2 cellular contexts compared by ENCODE assay signal in the genomic region with DNA sequence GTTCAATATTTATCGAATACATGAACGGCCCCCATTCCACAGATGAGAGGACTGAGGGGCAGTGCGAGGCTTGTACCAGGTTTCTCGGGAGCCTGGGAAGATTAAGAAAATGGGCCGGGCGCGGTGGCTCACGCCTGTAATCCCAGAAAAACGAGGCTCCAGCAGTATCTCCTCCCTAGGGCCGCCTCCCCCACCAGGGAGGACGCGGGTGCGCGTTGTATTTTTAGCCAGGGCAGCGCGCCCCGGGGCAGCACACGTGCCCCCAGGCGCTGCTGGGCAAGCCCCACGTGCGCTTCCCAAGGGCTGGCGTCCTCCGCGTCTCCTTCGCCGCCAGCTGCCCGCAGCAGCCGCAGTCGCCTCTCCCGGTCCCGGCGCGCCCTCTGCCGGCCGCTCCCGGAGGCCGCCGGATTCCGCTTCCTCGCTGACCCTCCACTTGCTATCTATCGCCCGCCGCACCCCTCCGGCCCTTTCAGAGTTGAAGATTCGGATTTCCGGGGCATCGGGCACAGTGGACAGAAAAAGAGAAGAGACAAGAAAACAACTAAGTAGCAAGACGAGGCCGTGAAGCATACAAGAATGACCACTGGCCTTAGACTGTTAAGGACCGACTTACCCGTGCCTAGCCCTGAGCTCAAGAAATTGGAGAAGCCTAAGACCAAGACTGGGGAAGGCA.
TF ChIP-seq lines count a peak whose summit lies in the region.

No MANE protein-coding gene starts in this region.

TF ChIP-seq in HEK293T, 16 proteins besides CTCF, POLR2A, EP300 and RAD21:
- TF ChIP-seq FOXA1 (IDR thresholded peaks at IDR 0.05) = no peak
- TF ChIP-seq ARNT (IDR thresholded peaks at IDR 0.05) = peak; percentile 7; the same call in 1 of the 2 replicates
- TF ChIP-seq L3MBTL2 (conservative IDR thresholded peaks at IDR 0.05) = peak; percentile 72
TF ChIP-seq in HEK293T: peak in this region for 2.

TF ChIP-seq in endothelial cell of umbilical vein, 7 proteins besides CTCF, POLR2A, EP300 and RAD21:
- TF ChIP-seq, protein P1, sequence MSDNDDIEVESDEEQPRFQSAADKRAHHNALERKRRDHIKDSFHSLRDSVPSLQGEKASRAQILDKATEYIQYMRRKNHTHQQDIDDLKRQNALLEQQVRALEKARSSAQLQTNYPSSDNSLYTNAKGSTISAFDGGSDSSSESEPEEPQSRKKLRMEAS (IDR thresholded peaks at IDR 0.05; ENCODE audit: insufficient read depth, insufficient read length) = peak; percentile 92
- TF ChIP-seq FOS (IDR thresholded peaks at IDR 0.05; ENCODE audit: borderline replicate concordance, insufficient read depth, low read length) (no peak), EZH2 (IDR thresholded peaks at IDR 0.05; ENCODE audit: borderline replicate concordance, low read depth, low read length, severe bottlenecking) (no peak), POLR2AphosphoS5 (IDR thresholded peaks at IDR 0.05; ENCODE audit: insufficient read depth, low read depth, low read length) (peak; percentile 42), JUN (IDR thresholded peaks at IDR 0.05; ENCODE audit: borderline replicate concordance, insufficient read depth, insufficient read length, low read depth) (no peak), MYC (IDR thresholded peaks at IDR 0.05; ENCODE audit: low read depth, low read length) (peak; percentile 44)
